12 cellular contexts compared by ENCODE assay signal in genomic region chr1:165375623-165376022, GRCh38. TPM values are rescaled to one million over a fixed set of nuclear protein-coding genes. Genes with fewer than 3 reads are reported as not detected.
DNase-seq lines count a peak whose midpoint lies in the region; ATAC-seq, FAIRE-seq and TF ChIP-seq lines count a peak whose summit lies in the region.
"Had no signal": no experiment of that assay in that cellular context is flagged by ENCODE, and none has a peak within 500 bp of the region (broad histone marks: within the 10 kb centered on the region; RNA-seq: fewer than 3 reads in every experiment).

No MANE protein-coding gene starts in this region.

- intact Hi-C loops in CD4-positive, alpha-beta T cell (cut with DNase I, micrococcal nuclease), result no loop called here
- intact Hi-C loops in CD14-positive monocyte (cut with micrococcal nuclease), result no loop called here

- no peak for ATAC-seq in CD4-positive, alpha-beta T cell (ENCODE audit: poor library complexity)
- no peak for ATAC-seq in HG03439 (IDR thresholded peaks at IDR 0.05; ENCODE audit: unreplicated experiment)

- CTCF ChIA-PET in CD4-positive, alpha-beta T cell (lab: Charles Lee), result interaction anchor here (1.1 to 2.8 kb wide), 2 partner anchors 8 to 217 kb away, joined by 4 to 20 read pairs; no protein-coding TSS in a partner anchor

- H3K27me3 ChIP-seq in SJCRH30, result peaks cover 4% of the 10 kb centered on the region
- H3K27me3 ChIP-seq in rectal smooth muscle tissue (ENCODE audit: control insufficient read depth, insufficient read depth, low read length), result peaks cover 5% of the 10 kb centered on the region
- peaks cover 59% of the 10 kb centered on the region for H3K27me3 ChIP-seq in CD4-positive, alpha-beta T cell (ENCODE audit: control insufficient read depth, insufficient read depth, low read length)

- H3K4me1 Mint-ChIP-seq in CD4-positive, alpha-beta T cell (ENCODE audit: low read depth), result peaks cover 18% of the 10 kb centered on the region
- H3K4me1 Mint-ChIP-seq in CD14-positive monocyte, result peaks cover 37% of the 10 kb centered on the region

- no peaks in the 10 kb centered on the region for H3K9me3 ChIP-seq in SJCRH30 (replicated peaks)
- H3K9me3 ChIP-seq in CD4-positive, alpha-beta T cell (ENCODE audit: control insufficient read depth, low read length), result no peaks in the 10 kb centered on the region

- H3K9ac ChIP-seq in rectal smooth muscle tissue (ENCODE audit: low read length), result peak overlapping the region; percentile 27

- H3K27ac Mint-ChIP-seq in CD4-positive, alpha-beta T cell, result no peak overlapping the region
- H3K27ac Mint-ChIP-seq in CD14-positive monocyte, result no peak overlapping the region

- H3K27me3 Mint-ChIP-seq in CD4-positive, alpha-beta T cell, result peaks cover 80% of the 10 kb centered on the region
- peaks cover 74 to 91% (median 76%) of the 10 kb centered on the region in 3 donors for H3K27me3 Mint-ChIP-seq in CD14-positive monocyte (ENCODE audit: low read depth in 3 of 3)

- peak; percentile 63 for FAIRE-seq in D721Med (lab: Jason Lieb, UNC)

- TF ChIP-seq CTCF in D721Med (IDR thresholded peaks at IDR 0.05; ENCODE audit: insufficient read depth, missing control alignments), result no peak
- no peak for TF ChIP-seq CTCF in foreskin fibroblast (IDR thresholded peaks at IDR 0.05; ENCODE audit: low read depth, low read length)
- no peak for TF ChIP-seq CTCF in CD4-positive, alpha-beta T cell (IDR thresholded peaks at IDR 0.05)
- TF ChIP-seq CTCF in CD14-positive monocyte (IDR thresholded peaks at IDR 0.05), result no peak

- H3K4me3 Mint-ChIP-seq in CD4-positive, alpha-beta T cell, result no peak overlapping the region
- peak overlapping the region in 1 of 2 donors; percentile 76 for H3K4me3 Mint-ChIP-seq in CD14-positive monocyte

- H3K36me3 ChIP-seq in SJCRH30 (no peaks in the 10 kb centered on the region), rectal smooth muscle tissue (ENCODE audit: control insufficient read depth, insufficient read depth, low read length) (no peaks in the 10 kb centered on the region)

- H3K9me3 Mint-ChIP-seq in CD4-positive, alpha-beta T cell, result peaks cover 2% of the 10 kb centered on the region
- peaks cover 0 to 19% (median 10%) of the 10 kb centered on the region in 7 donors for H3K9me3 Mint-ChIP-seq in CD14-positive monocyte
- H3K9me3 Mint-ChIP-seq: dendritic cell treated with granulocyte-macrophage colony-stimulating factor and Interleukin-4, amounts not matched to agents 40 ng/mL and 50 ng/mL, for 4 days had no signal

- H3K4me1 ChIP-seq in SJCRH30 (no peaks in the 10 kb centered on the region), rectal smooth muscle tissue (ENCODE audit: control insufficient read depth, insufficient read depth, low read length) (no peaks in the 10 kb centered on the region)

- POLR2A ChIA-PET in CD4-positive, alpha-beta T cell (lab: Charles Lee), result interaction anchor here (0.7 to 1.2 kb wide), 4 partner anchors 16 to 328 kb away, joined by 3 read pairs; no protein-coding TSS in a partner anchor

- DNase-seq in D721Med (ENCODE audit: insufficient read length, low spot score) (no peak), SJCRH30 (no peak), foreskin fibroblast (no peak), pons (ENCODE audit: low spot score) (no peak), CD14-positive monocyte (ENCODE audit: low spot score) (no peak)
- no peak for DNase-seq in CD4-positive, alpha-beta T cell

- H3K27ac ChIP-seq in SJCRH30, result no peak overlapping the region
- peak overlapping the region; percentile 82 for H3K27ac ChIP-seq in rectal smooth muscle tissue (ENCODE audit: low read depth, low read length)
- no peak overlapping the region for H3K27ac ChIP-seq in CD4-positive, alpha-beta T cell (ENCODE audit: low read depth, low read length)

- H3K36me3 Mint-ChIP-seq in CD4-positive, alpha-beta T cell (ENCODE audit: low read depth), result no peaks in the 10 kb centered on the region
- H3K36me3 Mint-ChIP-seq in CD14-positive monocyte, result peaks cover 0 to 11% of the 10 kb centered on the region in 2 donors

- H3K4me3 ChIP-seq in SJCRH30, result peak overlapping the region; percentile 19
- peak overlapping the region; percentile 40 to 55 for H3K4me3 ChIP-seq in foreskin fibroblast (ENCODE audit: low read depth in 1 of 2, low read length in 2 of 2)
- peak overlapping the region; percentile 61 for H3K4me3 ChIP-seq in rectal smooth muscle tissue (ENCODE audit: low read length)

RNA-seq across cellular contexts. Expression of gene LMX1A, which starts 19.1 kb away (rescaled TPM):
- total RNA-seq in SJCRH30 (2014; rRNA removed; shearing (Covaris generic)), result not detected in 2 replicates
- total RNA-seq in CD4-positive, alpha-beta T cell, result not detected
- polyA plus RNA-seq in CD14-positive monocyte, result not detected
- total RNA-seq: HT-29, myocyte, OCI-LY7 had no signal
